In genomic region chr12:26937863-26938659, GRCh38 we compare ENCODE assay signal across 1 cellular context.
A peak's percentile ranks its signal among the peaks of the same experiment; 100 is the strongest.
TF ChIP-seq lines count a peak whose summit lies in the region.

TSS of gene FGFR1OP2 (plus strand) at chr12:26938470. CDS start at chr12:26954159, 15,689 bp downstream.
A gene with protein sequence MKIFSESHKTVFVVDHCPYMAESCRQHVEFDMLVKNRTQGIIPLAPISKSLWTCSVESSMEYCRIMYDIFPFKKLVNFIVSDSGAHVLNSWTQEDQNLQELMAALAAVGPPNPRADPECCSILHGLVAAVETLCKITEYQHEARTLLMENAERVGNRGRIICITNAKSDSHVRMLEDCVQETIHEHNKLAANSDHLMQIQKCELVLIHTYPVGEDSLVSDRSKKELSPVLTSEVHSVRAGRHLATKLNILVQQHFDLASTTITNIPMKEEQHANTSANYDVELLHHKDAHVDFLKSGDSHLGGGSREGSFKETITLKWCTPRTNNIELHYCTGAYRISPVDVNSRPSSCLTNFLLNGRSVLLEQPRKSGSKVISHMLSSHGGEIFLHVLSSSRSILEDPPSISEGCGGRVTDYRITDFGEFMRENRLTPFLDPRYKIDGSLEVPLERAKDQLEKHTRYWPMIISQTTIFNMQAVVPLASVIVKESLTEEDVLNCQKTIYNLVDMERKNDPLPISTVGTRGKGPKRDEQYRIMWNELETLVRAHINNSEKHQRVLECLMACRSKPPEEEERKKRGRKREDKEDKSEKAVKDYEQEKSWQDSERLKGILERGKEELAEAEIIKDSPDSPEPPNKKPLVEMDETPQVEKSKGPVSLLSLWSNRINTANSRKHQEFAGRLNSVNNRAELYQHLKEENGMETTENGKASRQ (minus strand): TSS chr12:26937981. CDS start chr12:26936803, 1,178 bp downstream.

TF ChIP-seq in HepG2, 621 proteins besides CTCF, POLR2A, EP300 and RAD21 (continued from another document and continues in another):
- TF ChIP-seq ZBTB40 (IDR thresholded peaks at IDR 0.05) (no peak), ZBTB40 (CRISPR knock-in tag; IDR thresholded peaks at IDR 0.05) (0 out of 2 replicates have a peak, but pooled peaks have one; percentile 27), MTA1 (CRISPR knock-in tag; IDR thresholded peaks at IDR 0.05; ENCODE audit: borderline replicate concordance) (no peak), ZNF512B (CRISPR knock-in tag; IDR thresholded peaks at IDR 0.05; ENCODE audit: borderline replicate concordance) (no peak), PRMT3 (CRISPR knock-in tag; IDR thresholded peaks at IDR 0.05; ENCODE audit: borderline replicate concordance, low read depth) (no peak), POGZ (CRISPR knock-in tag; IDR thresholded peaks at IDR 0.05) (peak; percentile 88), IRF9 (CRISPR knock-in tag; IDR thresholded peaks at IDR 0.05; ENCODE audit: borderline replicate concordance) (peak; percentile 80), ZNF615 (CRISPR knock-in tag; IDR thresholded peaks at IDR 0.05; ENCODE audit: borderline replicate concordance) (0 out of 2 replicates have a peak, but pooled peaks have one; percentile 28), ZNF446 (CRISPR knock-in tag; IDR thresholded peaks at IDR 0.05) (peak; percentile 82; the same call in 1 of the 2 replicates), IRF2 (CRISPR knock-in tag; IDR thresholded peaks at IDR 0.05) (peak; percentile 49; the same call in 1 of the 2 replicates), ZMAT3 (CRISPR knock-in tag; conservative IDR thresholded peaks at IDR 0.05) (peak; percentile 78; the same call in 1 of the 2 replicates), AHR (CRISPR knock-in tag; IDR thresholded peaks at IDR 0.05) (no peak; the same call in none of the 2 replicates), ZNF768 (CRISPR knock-in tag; IDR thresholded peaks at IDR 0.05) (no peak), ZNF644 (CRISPR knock-in tag; IDR thresholded peaks at IDR 0.05; ENCODE audit: low read depth) (no peak), SIN3A (IDR thresholded peaks at IDR 0.05; ENCODE audit: borderline replicate concordance, low read depth, low read length) (peak; percentile 85), KDM3A (CRISPR knock-in tag; IDR thresholded peaks at IDR 0.05; ENCODE audit: low read depth) (no peak), HMG20A (CRISPR knock-in tag; IDR thresholded peaks at IDR 0.05; ENCODE audit: borderline replicate concordance) (no peak), GRHL1 (CRISPR knock-in tag; conservative IDR thresholded peaks at IDR 0.05) (no peak), PHF8 (CRISPR knock-in tag; IDR thresholded peaks at IDR 0.05) (peak; percentile 88), MYC (CRISPR knock-in tag; IDR thresholded peaks at IDR 0.05; ENCODE audit: borderline replicate concordance) (peak; percentile 59), NFE2L1 (CRISPR knock-in tag; IDR thresholded peaks at IDR 0.05; ENCODE audit: borderline replicate concordance) (no peak), SKI (IDR thresholded peaks at IDR 0.05; ENCODE audit: partially characterized antibody) (peak; percentile 49), ZNF850 (CRISPR knock-in tag; conservative IDR thresholded peaks at IDR 0.05) (no peak), NCOA2 (CRISPR knock-in tag; IDR thresholded peaks at IDR 0.05) (no peak), ZNF780A (CRISPR knock-in tag; IDR thresholded peaks at IDR 0.05) (no peak), ZNF280D (CRISPR knock-in tag; IDR thresholded peaks at IDR 0.05) (no peak), ELF1 (CRISPR knock-in tag; IDR thresholded peaks at IDR 0.05) (peak; percentile 81), ATF4 (CRISPR knock-in tag; IDR thresholded peaks at IDR 0.05) (no peak)
- TF ChIP-seq, protein P1, sequence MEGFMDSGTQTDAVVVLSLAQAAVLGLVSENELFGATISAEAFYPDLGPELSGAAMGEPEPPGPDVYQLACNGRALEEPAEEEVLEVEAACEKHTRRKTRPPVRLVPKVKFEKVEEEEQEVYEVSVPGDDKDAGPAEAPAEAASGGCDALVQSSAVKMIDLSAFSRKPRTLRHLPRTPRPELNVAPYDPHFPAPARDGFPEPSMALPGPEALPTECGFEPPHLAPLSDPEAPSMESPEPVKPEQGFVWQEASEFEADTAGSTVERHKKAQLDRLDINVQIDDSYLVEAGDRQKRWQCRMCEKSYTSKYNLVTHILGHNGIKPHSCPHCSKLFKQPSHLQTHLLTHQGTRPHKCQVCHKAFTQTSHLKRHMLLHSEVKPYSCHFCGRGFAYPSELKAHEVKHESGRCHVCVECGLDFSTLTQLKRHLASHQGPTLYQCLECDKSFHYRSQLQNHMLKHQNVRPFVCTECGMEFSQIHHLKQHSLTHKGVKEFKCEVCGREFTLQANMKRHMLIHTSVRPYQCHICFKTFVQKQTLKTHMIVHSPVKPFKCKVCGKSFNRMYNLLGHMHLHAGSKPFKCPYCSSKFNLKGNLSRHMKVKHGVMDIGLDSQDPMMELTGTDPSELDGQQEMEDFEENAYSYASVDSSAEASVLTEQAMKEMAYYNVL (CRISPR knock-in tag; IDR thresholded peaks at IDR 0.05; ENCODE audit: borderline replicate concordance): peak; percentile 64; the same call in 1 of the 2 replicates
- TF ChIP-seq, protein P2, sequence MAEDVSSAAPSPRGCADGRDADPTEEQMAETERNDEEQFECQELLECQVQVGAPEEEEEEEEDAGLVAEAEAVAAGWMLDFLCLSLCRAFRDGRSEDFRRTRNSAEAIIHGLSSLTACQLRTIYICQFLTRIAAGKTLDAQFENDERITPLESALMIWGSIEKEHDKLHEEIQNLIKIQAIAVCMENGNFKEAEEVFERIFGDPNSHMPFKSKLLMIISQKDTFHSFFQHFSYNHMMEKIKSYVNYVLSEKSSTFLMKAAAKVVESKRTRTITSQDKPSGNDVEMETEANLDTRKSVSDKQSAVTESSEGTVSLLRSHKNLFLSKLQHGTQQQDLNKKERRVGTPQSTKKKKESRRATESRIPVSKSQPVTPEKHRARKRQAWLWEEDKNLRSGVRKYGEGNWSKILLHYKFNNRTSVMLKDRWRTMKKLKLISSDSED (CRISPR knock-in tag; IDR thresholded peaks at IDR 0.05): no peak
